8 cellular contexts compared by ENCODE assay signal in genomic region chr1:23452011-23452411, GRCh38. TPM values are rescaled to one million over a fixed set of nuclear protein-coding genes. Genes with fewer than 3 reads are reported as not detected.
DNase-seq lines count a peak whose midpoint lies in the region; ATAC-seq lines count a peak whose summit lies in the region.

No MANE protein-coding gene starts in this region.

- DNase-seq in CD4-positive, CD25-positive, alpha-beta regulatory T cell: peak in 2 of 3 donors; percentile 6 to 12
- DNase-seq in LoVo (ENCODE audit: low spot score): peak; percentile 67
- DNase-seq in activated CD8-positive, alpha-beta memory T cell treated with anti-CD3 and anti-CD28 coated beads, Interleukin-2, amount 50 U/mL, for 4 hours: peak; percentile 22
- peak; percentile 90 to 95 for DNase-seq in left colon
- DNase-seq in amniotic stem cell (lab: John Stamatoyannopoulos, UW): no peak
- no peak for DNase-seq in iPS-NIHi7 (ENCODE audit: extremely low spot score)
- DNase-seq in SJCRH30: no peak

- peaks cover 7% of the 10 kb centered on the region for H3K27me3 ChIP-seq in CD4-positive, CD25-positive, alpha-beta regulatory T cell (ENCODE audit: control insufficient read depth, insufficient read depth, low read length)
- H3K27me3 ChIP-seq in SJCRH30: no peaks in the 10 kb centered on the region

- no peaks in the 10 kb centered on the region for H3K9me3 Mint-ChIP-seq in CD4-positive, CD25-positive, alpha-beta regulatory T cell

- no peaks in the 10 kb centered on the region for H3K36me3 Mint-ChIP-seq in CD4-positive, CD25-positive, alpha-beta regulatory T cell

- H3K4me1 Mint-ChIP-seq in CD4-positive, CD25-positive, alpha-beta regulatory T cell: peaks cover 0 to 14% (median 4%) of the 10 kb centered on the region in 4 donors

- intact Hi-C loops in left colon (cut with DNase I, micrococcal nuclease): no loop called here

- H3K36me3 ChIP-seq in CD4-positive, CD25-positive, alpha-beta regulatory T cell (ENCODE audit: control insufficient read depth, insufficient read depth, low read length): no peaks in the 10 kb centered on the region
- peaks cover 3% of the 10 kb centered on the region for H3K36me3 ChIP-seq in SJCRH30

- peak overlapping the region in 1 of 4 donors; percentile 28 for H3K4me3 Mint-ChIP-seq in CD4-positive, CD25-positive, alpha-beta regulatory T cell

- H3K4me3 ChIP-seq in CD4-positive, CD25-positive, alpha-beta regulatory T cell (ENCODE audit: low read depth, low read length): no peak overlapping the region
- H3K4me3 ChIP-seq in SJCRH30: no peak overlapping the region

- ATAC-seq in CD4-positive, CD25-positive, alpha-beta regulatory T cell (ENCODE audit: low read depth in 2 of 2): peak in 1 of 2 donors; percentile 48
- peak; percentile 95 for ATAC-seq in left colon
- no peak for ATAC-seq in GM19351 (IDR thresholded peaks at IDR 0.05; ENCODE audit: unreplicated experiment)

- no peaks in the 10 kb centered on the region for H3K4me1 ChIP-seq in CD4-positive, CD25-positive, alpha-beta regulatory T cell (ENCODE audit: control insufficient read depth, insufficient read depth, low read length, poor library complexity, severe bottlenecking)
- H3K4me1 ChIP-seq in SJCRH30: no peaks in the 10 kb centered on the region; the same call in 1 of the 2 replicates

- H3K27ac ChIP-seq in CD4-positive, CD25-positive, alpha-beta regulatory T cell (ENCODE audit: insufficient read depth, low read length, poor library complexity, severe bottlenecking): no peak overlapping the region
- H3K27ac ChIP-seq in SJCRH30: no peak overlapping the region

- H3K27me3 Mint-ChIP-seq in CD4-positive, CD25-positive, alpha-beta regulatory T cell: peaks cover 15% of the 10 kb centered on the region

- H3K27ac Mint-ChIP-seq in CD4-positive, CD25-positive, alpha-beta regulatory T cell: peak overlapping the region in 2 of 3 donors; percentile 52 to 81

- no peaks in the 10 kb centered on the region for H3K9me3 ChIP-seq in CD4-positive, CD25-positive, alpha-beta regulatory T cell (ENCODE audit: control insufficient read depth in 2 of 2, low read length in 2 of 2)
- no peaks in the 10 kb centered on the region for H3K9me3 ChIP-seq in SJCRH30 (replicated peaks)

RNA-seq across cellular contexts. Expression of gene TCEA3, which starts 27.5 kb away (rescaled TPM):
- total RNA-seq in CD4-positive, CD25-positive, alpha-beta regulatory T cell: 8.5 TPM
- 10 to 100 TPM in 2 of 4 donors, 1 to 10 TPM in 2; 7.7 to 23.2 (median 12.4) TPM for polyA plus RNA-seq in CD4-positive, CD25-positive, alpha-beta regulatory T cell
- total RNA-seq in left colon: 100 to 1,000 TPM; 147 to 186 TPM
- total RNA-seq in SJCRH30 (2014; rRNA removed; shearing (Covaris generic)): 0.10 TPM in 1 of 2 replicates, not detected in the other

RNA-seq across cellular contexts. Expression of gene ASAP3, which starts 32.0 kb away (rescaled TPM):
- 2.3 TPM for total RNA-seq in CD4-positive, CD25-positive, alpha-beta regulatory T cell
- polyA plus RNA-seq in CD4-positive, CD25-positive, alpha-beta regulatory T cell: under 1 TPM in 3 of 4 donors, not detected in 1; 0.23 to 0.57 (median 0.41) TPM
- 10 to 100 TPM; 33.9 to 47.1 TPM for total RNA-seq in left colon
- total RNA-seq in SJCRH30 (2014; rRNA removed; shearing (Covaris generic)): 19.7 and 24.0 TPM in 2 replicates

Comparison
In these comparisons a context has a peak if more than half of its experiments do, and no peak if none do; other contexts are left out.
1. DNase-seq: peak in CD4-positive, CD25-positive, alpha-beta regulatory T cell (2 of 3), LoVo (single experiment), activated CD8-positive, alpha-beta memory T cell treated with anti-CD3 and anti-CD28 coated beads, Interleukin-2, amount 50 U/mL, for 4 hours (single experiment) and left colon (2 of 2); none in amniotic stem cell (single experiment), iPS-NIHi7 (single experiment) and SJCRH30 (0 of 2).
2. RNA of gene TCEA3, which starts 27.5 kb away (total RNA-seq): 147 to 186 TPM in left colon; 8.5 TPM in CD4-positive, CD25-positive, alpha-beta regulatory T cell (single experiment) and 0.10 TPM in SJCRH30; every median in the first group is over 10 times any median in the second.